9 cellular contexts compared by ENCODE assay signal in the genomic region with DNA sequence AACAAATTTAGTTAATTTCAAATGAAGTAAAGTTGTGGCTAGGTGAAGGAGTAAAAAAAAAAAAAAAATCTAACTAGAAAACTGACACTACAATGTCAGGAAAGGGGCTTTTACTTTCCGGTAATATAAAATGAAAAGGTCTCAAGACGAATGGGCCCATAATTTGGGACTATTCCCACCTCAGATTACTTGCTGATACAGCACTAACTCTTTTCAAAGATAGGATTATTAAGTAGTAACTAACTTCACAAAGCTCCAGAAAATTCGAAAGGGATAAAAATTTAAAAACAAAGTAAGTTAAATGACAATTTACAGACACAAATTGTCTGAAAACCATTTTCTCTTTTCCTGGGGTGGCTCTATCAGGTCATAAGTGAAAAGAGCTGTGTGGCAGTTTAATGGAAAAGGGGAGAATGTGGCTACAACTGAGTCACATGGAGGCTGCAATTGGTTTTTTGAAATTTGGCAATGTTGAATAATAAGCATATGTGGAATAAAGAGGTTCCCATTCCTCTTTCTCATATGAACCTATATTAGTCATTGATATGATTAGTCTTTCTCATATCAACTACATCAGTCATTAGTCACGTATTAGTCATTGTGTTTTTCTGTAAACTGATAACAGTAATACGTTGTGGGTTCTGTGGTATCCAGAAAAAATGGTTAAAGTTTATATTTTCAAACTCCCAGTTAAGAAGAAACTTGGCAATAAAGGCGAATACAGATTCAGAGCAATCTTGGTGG.
A peak's percentile ranks its signal among the peaks of the same experiment; 100 is the strongest.
DNase-seq lines count a peak whose midpoint lies in the region; ATAC-seq, FAIRE-seq and TF ChIP-seq lines count a peak whose summit lies in the region.
"Had no signal": no experiment of that assay in that cellular context is flagged by ENCODE, and none has a peak within 500 bp of the region (broad histone marks: within the 10 kb centered on the region; RNA-seq: fewer than 3 reads in every experiment).

No MANE protein-coding gene starts in this region.

- no peak for FAIRE-seq in urothelium cell line (lab: Jason Lieb, UNC)

- no peak for TF ChIP-seq CTCF in MCF 10A (IDR thresholded peaks at IDR 0.05; ENCODE audit: unreplicated experiment)
- no peak for TF ChIP-seq CTCF in breast epithelium (IDR thresholded peaks at IDR 0.05)
- no peak for TF ChIP-seq CTCF in endodermal cell (conservative IDR thresholded peaks at IDR 0.05)
- TF ChIP-seq CTCF in GM13976 (IDR thresholded peaks at IDR 0.05; ENCODE audit: borderline replicate concordance, control extremely low read depth, extremely low read depth, insufficient read depth, missing control alignments) = no peak

- in situ Hi-C loops in GM13976 (cut with MboI; ENCODE audit: low sequenced_read_pairs, unreplicated experiment) = no loop called here

- no peaks in the 10 kb centered on the region for H3K4me1 ChIP-seq in breast epithelium
- no peaks in the 10 kb centered on the region for H3K4me1 ChIP-seq in endodermal cell (ENCODE audit: control insufficient read depth, insufficient read depth, low read length)

- no peak overlapping the region for H3K4me3 Mint-ChIP-seq in MCF 10A (ENCODE audit: unreplicated experiment)
- H3K4me3 Mint-ChIP-seq in endodermal cell = no peak overlapping the region

- H3K27me3 ChIP-seq in breast epithelium (no peaks in the 10 kb centered on the region), endodermal cell (ENCODE audit: control insufficient read depth, insufficient read depth, low read length, poor library complexity, severe bottlenecking) (no peaks in the 10 kb centered on the region)
- H3K27me3 ChIP-seq: tibial artery had no signal

- peaks cover 6% of the 10 kb centered on the region for H3K4me1 Mint-ChIP-seq in MCF 10A (ENCODE audit: insufficient read depth, unreplicated experiment)
- no peaks in the 10 kb centered on the region for H3K4me1 Mint-ChIP-seq in endodermal cell

- H3K36me3 Mint-ChIP-seq in MCF 10A (ENCODE audit: insufficient read depth, unreplicated experiment) (no peaks in the 10 kb centered on the region), endodermal cell (ENCODE audit: low read depth) (peaks cover 4% of the 10 kb centered on the region)

- H3K9me3 ChIP-seq in breast epithelium (no peaks in the 10 kb centered on the region), endodermal cell (ENCODE audit: control insufficient read depth, low read length) (no peaks in the 10 kb centered on the region)
- H3K9me3 ChIP-seq: tibial artery had no signal

- H3K36me3 ChIP-seq in breast epithelium (no peaks in the 10 kb centered on the region), endodermal cell (ENCODE audit: control insufficient read depth, insufficient read depth, low read length) (no peaks in the 10 kb centered on the region)
- H3K36me3 ChIP-seq: tibial artery had no signal

- H3K4me3 ChIP-seq in breast epithelium = no peak overlapping the region
- no peak overlapping the region for H3K4me3 ChIP-seq in endodermal cell (ENCODE audit: low read length)
- H3K4me3 ChIP-seq: tibial artery had no signal

- WGBS in endodermal cell (ENCODE audit: insufficient coverage in 1 of 2, insufficient read length in 1 of 2), 2 experiments = 94 to 96% methylated on average over 2 to 6 of the region's 6 CpGs

- ATAC-seq in GM21723 (IDR thresholded peaks at IDR 0.05; ENCODE audit: unreplicated experiment) = no peak

- H3K27ac Mint-ChIP-seq in MCF 10A (ENCODE audit: low read depth, unreplicated experiment) = no peak overlapping the region
- peak overlapping the region; percentile 26 for H3K27ac Mint-ChIP-seq in endodermal cell

- H3K9me3 Mint-ChIP-seq in MCF 10A (ENCODE audit: unreplicated experiment) (no peaks in the 10 kb centered on the region), endodermal cell (no peaks in the 10 kb centered on the region)

- peak; percentile 17 for DNase-seq in MCF 10A (ENCODE audit: unreplicated experiment)
- no peak for DNase-seq in breast epithelium (ENCODE audit: low spot score in 2 of 2)
- peak; percentile 90 for DNase-seq in HS-5 (ENCODE audit: low read depth)
- DNase-seq in endodermal cell = no peak
- peak; percentile 1 for DNase-seq in urothelium cell line (ENCODE audit: low spot score)
- no peak for DNase-seq in NCI-H146 (lab: John Stamatoyannopoulos, UW)
- DNase-seq in GM13976 (ENCODE audit: low spot score) = no peak
- DNase-seq: tibial artery had no signal

- intact Hi-C loops in MCF 10A (cut with micrococcal nuclease) = no loop called here
- intact Hi-C loops in breast epithelium (cut with DNase I; ENCODE audit: low total_unique reads) = no loop called here

- no peak overlapping the region for H3K27ac ChIP-seq in breast epithelium
- no peak overlapping the region for H3K27ac ChIP-seq in endodermal cell (ENCODE audit: low read depth, low read length)
- H3K27ac ChIP-seq: tibial artery had no signal

- no peak for TF ChIP-seq POLR2A in breast epithelium (IDR thresholded peaks at IDR 0.05)

- H3K27me3 Mint-ChIP-seq in MCF 10A (ENCODE audit: insufficient read depth, unreplicated experiment) (no peaks in the 10 kb centered on the region), endodermal cell (ENCODE audit: insufficient read depth) (no peaks in the 10 kb centered on the region)

- POLR2A ChIA-PET in MCF 10A (lab: Yijun Ruan, JAX) = interaction anchor here (0.7 kb wide), 1 partner anchor 938 kb away, joined by 3 read pairs; no protein-coding TSS in a partner anchor

- no peak overlapping the region for H3K9ac ChIP-seq in endodermal cell (ENCODE audit: extremely low read depth, low read length, poor library complexity, severe bottlenecking)

- CTCF ChIA-PET in MCF 10A (lab: Yijun Ruan, JAX) = interaction anchor here (1.0 kb wide), 1 partner anchor 42 kb away, joined by 3 read pairs; no protein-coding TSS in a partner anchor

- BruUV-seq in MCF 10A (replicated peaks; lab: Mats Ljungman, UMichigan) = no TSS peak

Comparison
In these comparisons a context has a peak if more than half of its experiments do, and no peak if none do; other contexts are left out.
1. DNase-seq: peak in MCF 10A (single experiment), HS-5 (single experiment) and urothelium cell line (single experiment); none in breast epithelium (0 of 2), endodermal cell (single experiment), NCI-H146 (single experiment) and GM13976 (single experiment).